In genomic region chr18:22882084-22882483, GRCh38 we compare ENCODE assay signal across 10 cellular contexts.
"Had no signal": no experiment of that assay in that cellular context is flagged by ENCODE, and none has a peak within 500 bp of the region (broad histone marks: within the 10 kb centered on the region; RNA-seq: fewer than 3 reads in every experiment).

No MANE protein-coding gene starts in this region.

- H3K9me3 Mint-ChIP-seq: HFFc6 had no signal

- DNase-seq: GM23248, GOT3, H7, H9, HCEC 1CT, HFFc6 had no signal

- H3K36me3 ChIP-seq: HAP-1 had no signal

- H3K27ac Mint-ChIP-seq: H9, HFFc6 had no signal

- FAIRE-seq: H1, H54 had no signal

- H3K9ac ChIP-seq: GM23248 had no signal

- H3K9me3 ChIP-seq: HAP-1 had no signal

- H3K27ac ChIP-seq: GM23248 had no signal

- H3K4me3 Mint-ChIP-seq: H9, HFFc6 had no signal

- H3K4me3 ChIP-seq: GM23248, HAP-1 had no signal

- H2AFZ ChIP-seq: GM23248 had no signal

- ATAC-seq: HCT116 had no signal
